In genomic region chr9:76486151-76486550, GRCh38 we compare ENCODE assay signal across 14 cellular contexts.
"Had no signal": no experiment of that assay in that cellular context is flagged by ENCODE, and none has a peak within 500 bp of the region (broad histone marks: within the 10 kb centered on the region; RNA-seq: fewer than 3 reads in every experiment).

No MANE protein-coding gene starts in this region.

- H3K36me3 ChIP-seq: gastrocnemius medialis, spleen, thyroid gland had no signal

- DNase-seq: activated CD4-positive, alpha-beta T cell treated with anti-CD3 and anti-CD28 coated beads, Interleukin-2, amount 50 U/mL, for 48 hours; activated gamma-delta T cell; body of pancreas; erythroblast; gastrocnemius medialis; head of caudate nucleus; left cardiac atrium; natural killer cell; spleen; stimulated activated naive CD4-positive, alpha-beta T cell treated with Interleukin-2 at 50 U/mL for 16 hours; T-helper 1 cell; T1000; thyroid gland had no signal

- ATAC-seq: body of pancreas, gastrocnemius medialis, left cardiac atrium, natural killer cell had no signal

- H3K9me3 ChIP-seq: body of pancreas, gastrocnemius medialis, thyroid gland had no signal

- H3K27ac ChIP-seq: body of pancreas, gastrocnemius medialis, spleen, thyroid gland, VCaP had no signal

- H3K27me3 ChIP-seq: body of pancreas, gastrocnemius medialis, spleen, thyroid gland had no signal

- H3K4me1 ChIP-seq: body of pancreas had no signal

- H3K4me3 ChIP-seq: body of pancreas, gastrocnemius medialis, spleen, thyroid gland had no signal
